In genomic region chr9:124390812-124391658, GRCh38 we compare ENCODE assay signal across 1 cellular context.
TF ChIP-seq lines count a peak whose summit lies in the region.

No MANE protein-coding gene starts in this region.

TF ChIP-seq in HepG2, 621 proteins besides CTCF, POLR2A, EP300 and RAD21 (continues in another document):
- no peak for TF ChIP-seq ZNF772 (CRISPR knock-in tag; IDR thresholded peaks at IDR 0.05)
- TF ChIP-seq ZNF292 (CRISPR knock-in tag; IDR thresholded peaks at IDR 0.05; ENCODE audit: borderline replicate concordance, low read depth): peak; percentile 52; the same call in 1 of the 2 replicates
- peak; percentile 24; the same call in 1 of the 2 replicates for TF ChIP-seq IKZF5 (CRISPR knock-in tag; IDR thresholded peaks at IDR 0.05)
- TF ChIP-seq HOXA3 (CRISPR knock-in tag; IDR thresholded peaks at IDR 0.05): peak; percentile 54; the same call in 1 of the 2 replicates
- TF ChIP-seq ARID2 (CRISPR knock-in tag; IDR thresholded peaks at IDR 0.05; ENCODE audit: borderline replicate concordance): no peak
- TF ChIP-seq ZNF383 (CRISPR knock-in tag; IDR thresholded peaks at IDR 0.05; ENCODE audit: borderline replicate concordance): no peak
- no peak for TF ChIP-seq EEA1 (CRISPR knock-in tag; IDR thresholded peaks at IDR 0.05; ENCODE audit: borderline replicate concordance)
- peak; percentile 43; the same call in 1 of the 2 replicates for TF ChIP-seq ZBTB7B (CRISPR knock-in tag; IDR thresholded peaks at IDR 0.05)
- no peak; the same call in 1 of the 2 replicates for TF ChIP-seq RERE (CRISPR knock-in tag; IDR thresholded peaks at IDR 0.05; ENCODE audit: low read depth)
- TF ChIP-seq ZNF430 (CRISPR knock-in tag; IDR thresholded peaks at IDR 0.05): no peak
- TF ChIP-seq ZGPAT (CRISPR knock-in tag; IDR thresholded peaks at IDR 0.05): 0 out of 2 replicates have a peak, but pooled peaks have one; percentile 10
- TF ChIP-seq NR2F2 (IDR thresholded peaks at IDR 0.05; ENCODE audit: borderline replicate concordance, low read depth): peak; percentile 61
- no peak for TF ChIP-seq THYN1 (CRISPR knock-in tag; IDR thresholded peaks at IDR 0.05; ENCODE audit: borderline replicate concordance, low read depth)
- peak; percentile 70; the same call in 1 of the 2 replicates for TF ChIP-seq SMARCC2 (IDR thresholded peaks at IDR 0.05)
- TF ChIP-seq SNAPC5 (CRISPR knock-in tag; IDR thresholded peaks at IDR 0.05; ENCODE audit: borderline replicate concordance): no peak
- TF ChIP-seq HHEX (CRISPR knock-in tag; IDR thresholded peaks at IDR 0.05): peak; percentile 67; the same call in 1 of the 2 replicates
- TF ChIP-seq XRCC5 (optimal IDR thresholded peaks at IDR 0.05; ENCODE audit: low read length): no peak
- TF ChIP-seq MEIS2 (CRISPR knock-in tag; IDR thresholded peaks at IDR 0.05): peak; percentile 97
- TF ChIP-seq HCFC1 (IDR thresholded peaks at IDR 0.05; ENCODE audit: low read depth, low read length): no peak
- no peak for TF ChIP-seq ZNF276 (CRISPR knock-in tag; IDR thresholded peaks at IDR 0.05; ENCODE audit: low read depth)
- no peak for TF ChIP-seq PAF1 (CRISPR knock-in tag; IDR thresholded peaks at IDR 0.05)
- no peak for TF ChIP-seq GTF2F1 (IDR thresholded peaks at IDR 0.05; ENCODE audit: low read length)
- no peak for TF ChIP-seq ZNF33B (CRISPR knock-in tag; IDR thresholded peaks at IDR 0.05)
- TF ChIP-seq ZNF614 (CRISPR knock-in tag; IDR thresholded peaks at IDR 0.05; ENCODE audit: borderline replicate concordance): 0 out of 2 replicates have a peak, but pooled peaks have one; percentile 39
- 0 out of 2 replicates have a peak, but pooled peaks have one; percentile 45 for TF ChIP-seq DPF2 (CRISPR knock-in tag; IDR thresholded peaks at IDR 0.05; ENCODE audit: borderline replicate concordance, low read depth)
- no peak for TF ChIP-seq ZFY (CRISPR knock-in tag; IDR thresholded peaks at IDR 0.05)
- TF ChIP-seq ZNF235 (CRISPR knock-in tag; IDR thresholded peaks at IDR 0.05; ENCODE audit: borderline replicate concordance): no peak
- TF ChIP-seq NCOA5 (CRISPR knock-in tag; IDR thresholded peaks at IDR 0.05): no peak
- TF ChIP-seq ZNF460 (CRISPR knock-in tag; IDR thresholded peaks at IDR 0.05; ENCODE audit: borderline replicate concordance): no peak
- peak; percentile 99 for TF ChIP-seq HOXA5 (CRISPR knock-in tag; IDR thresholded peaks at IDR 0.05)
- TF ChIP-seq FOXO1 (CRISPR knock-in tag; IDR thresholded peaks at IDR 0.05): peak; percentile 68; the same call in 1 of the 2 replicates
- TF ChIP-seq LCORL (IDR thresholded peaks at IDR 0.05): no peak
- TF ChIP-seq LCORL (CRISPR knock-in tag; IDR thresholded peaks at IDR 0.05): peak; percentile 40; the same call in 1 of the 2 replicates
- no peak for TF ChIP-seq ZFX (CRISPR knock-in tag; IDR thresholded peaks at IDR 0.05; ENCODE audit: low read depth)
- peak; percentile 95 for TF ChIP-seq FOXP1 (IDR thresholded peaks at IDR 0.05)
- peak; percentile 98 for TF ChIP-seq FOXP1 (CRISPR knock-in tag; IDR thresholded peaks at IDR 0.05)
- TF ChIP-seq MTERF4 (CRISPR knock-in tag; IDR thresholded peaks at IDR 0.05): no peak
- TF ChIP-seq ZBTB21 (CRISPR knock-in tag; IDR thresholded peaks at IDR 0.05): no peak
- no peak for TF ChIP-seq SKIL (CRISPR knock-in tag; IDR thresholded peaks at IDR 0.05; ENCODE audit: borderline replicate concordance)
- TF ChIP-seq NONO (IDR thresholded peaks at IDR 0.05): no peak
- no peak for TF ChIP-seq NONO (CRISPR knock-in tag; conservative IDR thresholded peaks at IDR 0.05)
- 0 out of 2 replicates have a peak, but pooled peaks have one; percentile 32 for TF ChIP-seq ZNF800 (CRISPR knock-in tag; IDR thresholded peaks at IDR 0.05)
- no peak for TF ChIP-seq KLF6 (CRISPR knock-in tag; IDR thresholded peaks at IDR 0.05)
- TF ChIP-seq ISL2 (CRISPR knock-in tag; IDR thresholded peaks at IDR 0.05): peak; percentile 48; the same call in 1 of the 2 replicates
- TF ChIP-seq MTA1 (CRISPR knock-in tag; IDR thresholded peaks at IDR 0.05; ENCODE audit: borderline replicate concordance): no peak
- TF ChIP-seq ZNF513 (CRISPR knock-in tag; conservative IDR thresholded peaks at IDR 0.05): no peak
- no peak for TF ChIP-seq HDAC6 (IDR thresholded peaks at IDR 0.05; ENCODE audit: low read depth, low read length)
- TF ChIP-seq ZNF577 (CRISPR knock-in tag; IDR thresholded peaks at IDR 0.05; ENCODE audit: borderline replicate concordance, low read depth): no peak
- no peak for TF ChIP-seq ELF4 (CRISPR knock-in tag; IDR thresholded peaks at IDR 0.05; ENCODE audit: borderline replicate concordance)
- TF ChIP-seq ZMYM3 (CRISPR knock-in tag; IDR thresholded peaks at IDR 0.05): 0 out of 2 replicates have a peak, but pooled peaks have one; percentile 66
- no peak for TF ChIP-seq ZBTB7A (CRISPR knock-in tag; IDR thresholded peaks at IDR 0.05)
- TF ChIP-seq ZNF253 (CRISPR knock-in tag; IDR thresholded peaks at IDR 0.05; ENCODE audit: borderline replicate concordance): no peak
